In genomic region chr21:39120876-39121599, GRCh38 we compare ENCODE assay signal across 26 cellular contexts.
A peak's percentile ranks its signal among the peaks of the same experiment; 100 is the strongest.
DNase-seq lines count a peak whose midpoint lies in the region; ATAC-seq and TF ChIP-seq lines count a peak whose summit lies in the region.
"Had no signal": no experiment of that assay in that cellular context is flagged by ENCODE, and none has a peak within 500 bp of the region (broad histone marks: within the 10 kb centered on the region; RNA-seq: fewer than 3 reads in every experiment).

No MANE protein-coding gene starts in this region.

- peaks cover 0 to 2% of the 10 kb centered on the region in 2 donors for H3K36me3 ChIP-seq in neuronal stem cell (replicated peaks in 1 of 2; ENCODE audit: control insufficient read depth in 2 of 2, insufficient read depth in 2 of 2, low read length in 2 of 2)
- H3K36me3 ChIP-seq: adrenal gland, gastrocnemius medialis had no signal

- peak overlapping the region; percentile 55 for H2BK120ac ChIP-seq in neuronal stem cell (ENCODE audit: low read depth, low read length)

- H3K36me3 Mint-ChIP-seq in type B pancreatic cell, result no peaks in the 10 kb centered on the region
- H3K36me3 Mint-ChIP-seq: CD4-positive, alpha-beta memory T cell had no signal

- peaks cover 0 to 4% of the 10 kb centered on the region in 2 donors for H3K4me1 ChIP-seq in neuronal stem cell (ENCODE audit: control insufficient read depth in 2 of 2, insufficient read depth in 1 of 2, low read depth in 1 of 2, low read length in 2 of 2)
- H3K4me1 ChIP-seq: adrenal gland had no signal

- H3K18ac ChIP-seq in neuronal stem cell (ENCODE audit: low read length), result peak overlapping the region; percentile 81

- H3K27ac Mint-ChIP-seq in type B pancreatic cell, result no peak overlapping the region
- H3K27ac Mint-ChIP-seq: CD4-positive, alpha-beta memory T cell; memory B cell; naive thymus-derived CD8-positive, alpha-beta T cell; T-cell had no signal

- H3K9me3 Mint-ChIP-seq in type B pancreatic cell, result peaks cover 4% of the 10 kb centered on the region

- peak overlapping the region; percentile 81 for H2AK5ac ChIP-seq in neuronal stem cell (ENCODE audit: low read depth, low read length)

- peaks cover 0 to 1% of the 10 kb centered on the region in 2 donors for H3K9me3 ChIP-seq in neuronal stem cell (replicated peaks in 1 of 2; ENCODE audit: control insufficient read depth in 2 of 2, insufficient read depth in 1 of 2, low read depth in 1 of 2, low read length in 2 of 2)
- H3K9me3 ChIP-seq: adrenal gland, gastrocnemius medialis had no signal

- no peak overlapping the region for H4K91ac ChIP-seq in neuronal stem cell (ENCODE audit: low read depth, low read length, poor library complexity)

- peak; percentile 42 for DNase-seq in ELF-1 (ENCODE audit: low read depth, low spot score)
- peak; percentile 11 for DNase-seq in NCI-H1092 (lab: John Stamatoyannopoulos, UW)
- DNase-seq in epithelial cell of proximal tubule (ENCODE audit: low read depth), result no peak
- DNase-seq in neuronal stem cell (ENCODE audit: low spot score), result no peak
- no peak for DNase-seq in HT-29 (ENCODE audit: low spot score)
- no peak for DNase-seq in type B pancreatic cell (ENCODE audit: extremely low spot score, unreplicated experiment)
- DNase-seq: activated gamma-delta T cell; adrenal gland; CD4-positive, alpha-beta memory T cell; DMS153; gastrocnemius medialis; GOT3; Karpas-422; kidney glomerular epithelial cell; naive thymus-derived CD8-positive, alpha-beta T cell; NCI-H1105 treated with DMSO at 0.1 percent for 48 hours; NCI-H524 treated with DMSO at 0.1 percent for 48 hours; posterior cingulate gyrus; SHP77; stimulated activated naive CD4-positive, alpha-beta T cell treated with Interleukin-2 at 50 U/mL for 16 hours; T-cell had no signal

- H3K4me3 ChIP-seq in epithelial cell of proximal tubule (ENCODE audit: low read depth, low read length), result no peak overlapping the region
- peak overlapping the region in 1 of 2 donors; percentile 9 for H3K4me3 ChIP-seq in neuronal stem cell (ENCODE audit: low read length in 2 of 2)
- H3K4me3 ChIP-seq: adrenal gland, gastrocnemius medialis, skin epidermis had no signal

- H3K79me1 ChIP-seq in neuronal stem cell (ENCODE audit: low read depth, low read length), result peaks cover 2% of the 10 kb centered on the region

- no peak overlapping the region for H3K4ac ChIP-seq in neuronal stem cell (ENCODE audit: low read length)

- no peak overlapping the region for H2AFZ ChIP-seq in neuronal stem cell (ENCODE audit: low read length)

- no peaks in the 10 kb centered on the region for H3K27me3 ChIP-seq in neuronal stem cell (ENCODE audit: control insufficient read depth in 3 of 3, insufficient read depth in 3 of 3, low read depth in 1 of 3, low read length in 3 of 3)
- H3K27me3 ChIP-seq: adrenal gland, gastrocnemius medialis had no signal

- no peak overlapping the region for H4K8ac ChIP-seq in neuronal stem cell (ENCODE audit: low read depth, low read length)

- no peak overlapping the region for H2BK15ac ChIP-seq in neuronal stem cell (ENCODE audit: low read length)

- no CpG with 5 or more reads among the region's 10 CpGs for WGBS in neuronal stem cell (ENCODE audit: extremely low coverage in 2 of 2, insufficient read length in 2 of 2, insufficient replicate concordance in 1 of 2), 2 donors

- H3K14ac ChIP-seq in neuronal stem cell (ENCODE audit: low read length), result peak overlapping the region; percentile 73

- H3K4me3 Mint-ChIP-seq in type B pancreatic cell, result no peak overlapping the region
- H3K4me3 Mint-ChIP-seq: CD4-positive, alpha-beta memory T cell; memory B cell; naive thymus-derived CD8-positive, alpha-beta T cell; T-cell had no signal

- peak overlapping the region; percentile 17 for H3K23ac ChIP-seq in neuronal stem cell (ENCODE audit: low read depth, low read length, poor library complexity)

- peaks cover 9% of the 10 kb centered on the region for H3K4me1 Mint-ChIP-seq in type B pancreatic cell (ENCODE audit: unreplicated experiment)
- H3K4me1 Mint-ChIP-seq: memory B cell had no signal

- no peak for ATAC-seq in GM18867 (IDR thresholded peaks at IDR 0.05; ENCODE audit: unreplicated experiment)
- ATAC-seq: naive thymus-derived CD8-positive, alpha-beta T cell; T-cell had no signal

- no peak overlapping the region for H2BK5ac ChIP-seq in neuronal stem cell (ENCODE audit: low read length)

- no peak overlapping the region for H3K9ac ChIP-seq in neuronal stem cell (ENCODE audit: low read depth, low read length, poor library complexity)

- TF ChIP-seq CTCF in epithelial cell of proximal tubule (conservative IDR thresholded peaks at IDR 0.05; ENCODE audit: low read depth, low read length) (peak; percentile 16), type B pancreatic cell (conservative IDR thresholded peaks at IDR 0.05) (no peak)

- H3K4me2 ChIP-seq in neuronal stem cell (ENCODE audit: insufficient read depth, low read length, poor library complexity, severe bottlenecking), result no peak overlapping the region

- no peak overlapping the region for H3K27ac ChIP-seq in neuronal stem cell (replicated peaks; ENCODE audit: low read length)
- H3K27ac ChIP-seq: adrenal gland, epithelial cell of prostate, skin epidermis, VCaP had no signal

- peaks cover 12% of the 10 kb centered on the region for H3K27me3 Mint-ChIP-seq in type B pancreatic cell

- no peak overlapping the region for H2BK12ac ChIP-seq in neuronal stem cell (ENCODE audit: low read length)

Comparison
In these comparisons a context has a peak if more than half of its experiments do, and no peak if none do; other contexts are left out.
1. DNase-seq: peak in ELF-1 (single experiment) and NCI-H1092 (single experiment); none in epithelial cell of proximal tubule (single experiment), neuronal stem cell (single experiment), HT-29 (single experiment) and type B pancreatic cell (single experiment).